Comparison of ENCODE assay signal across 13 cellular contexts in genomic region chr7:99139031-99139430, GRCh38. TPM values are rescaled to one million over a fixed set of nuclear protein-coding genes. Genes with fewer than 3 reads are reported as not detected.
DNase-seq lines count a peak whose midpoint lies in the region; ATAC-seq, FAIRE-seq and TF ChIP-seq lines count a peak whose summit lies in the region.
"Had no signal": no experiment of that assay in that cellular context is flagged by ENCODE, and none has a peak within 500 bp of the region (broad histone marks: within the 10 kb centered on the region; RNA-seq: fewer than 3 reads in every experiment).

No MANE protein-coding gene starts in this region.

- no peaks in the 10 kb centered on the region for H3K27me3 Mint-ChIP-seq in stimulated activated naive CD8-positive, alpha-beta T cell treated with anti-CD3 and anti-CD28 coated beads, Interleukin-15, Interleukin-2, amounts not matched to agents 100 ng/mL and 50 ng/mL, for 24 hours
- no peaks in the 10 kb centered on the region for H3K27me3 Mint-ChIP-seq in stimulated activated naive CD8-positive, alpha-beta T cell treated with anti-CD3 and anti-CD28 coated beads, Interleukin-15, amount 100 ng/mL, for 72 hours
- H3K27me3 Mint-ChIP-seq in brain (no peaks in the 10 kb centered on the region), nephron progenitor cell (ENCODE audit: low read depth, poor library complexity) (no peaks in the 10 kb centered on the region)
- H3K27me3 Mint-ChIP-seq in naive thymus-derived CD4-positive, alpha-beta T cell: no peaks in the 10 kb centered on the region
- H3K27me3 Mint-ChIP-seq in natural killer cell treated with Interleukin-12 subunit alpha and Interleukin-12 subunit beta and Interleukin-15 and Interleukin-18, amount 100 ng/mL, for 72 hours: no peaks in the 10 kb centered on the region
- H3K27me3 Mint-ChIP-seq: activated CD4-positive, alpha-beta T cell treated with anti-CD3 and anti-CD28 coated beads for 36 hours; T-cell had no signal

- CTCF ChIA-PET in naive thymus-derived CD4-positive, alpha-beta T cell (lab: Charles Lee): no interaction called here

- no peaks in the 10 kb centered on the region for H3K36me3 Mint-ChIP-seq in stimulated activated naive CD8-positive, alpha-beta T cell treated with anti-CD3 and anti-CD28 coated beads, Interleukin-15, Interleukin-2, amounts not matched to agents 100 ng/mL and 50 ng/mL, for 24 hours (ENCODE audit: low read depth)
- H3K36me3 Mint-ChIP-seq in brain (peaks cover 6% of the 10 kb centered on the region), nephron progenitor cell (ENCODE audit: low read depth) (peaks cover 8% of the 10 kb centered on the region)
- peaks cover 0 to 9% (median 0%) of the 10 kb centered on the region in 5 donors for H3K36me3 Mint-ChIP-seq in naive thymus-derived CD4-positive, alpha-beta T cell
- no peaks in the 10 kb centered on the region for H3K36me3 Mint-ChIP-seq in natural killer cell treated with Interleukin-12 subunit alpha and Interleukin-12 subunit beta and Interleukin-15 and Interleukin-18, amount 100 ng/mL, for 72 hours

- no peak overlapping the region for H3K27ac ChIP-seq in keratinocyte (ENCODE audit: control insufficient read depth, insufficient read depth, low read length)
- no peak overlapping the region for H3K27ac ChIP-seq in naive thymus-derived CD4-positive, alpha-beta T cell (ENCODE audit: low read depth, low read length)
- H3K27ac ChIP-seq: brain microvascular endothelial cell, upper lobe of right lung had no signal

- ATAC-seq in stimulated activated naive CD8-positive, alpha-beta T cell treated with anti-CD3 and anti-CD28 coated beads, Interleukin-15, amount 100 ng/mL, for 72 hours: no peak
- ATAC-seq in naive thymus-derived CD4-positive, alpha-beta T cell: no peak
- ATAC-seq in GM19328 (IDR thresholded peaks at IDR 0.05; ENCODE audit: unreplicated experiment): no peak
- no peak for ATAC-seq in natural killer cell treated with Interleukin-12 subunit alpha and Interleukin-12 subunit beta and Interleukin-15 and Interleukin-18, amount 100 ng/mL, for 72 hours
- ATAC-seq: activated CD4-positive, alpha-beta T cell treated with anti-CD3 and anti-CD28 coated beads for 36 hours; T-cell; upper lobe of right lung had no signal

- peaks cover 82% of the 10 kb centered on the region for H3K79me2 ChIP-seq in keratinocyte (ENCODE audit: control insufficient read depth, insufficient read depth, low read length)

- no peaks in the 10 kb centered on the region for H3K9me3 ChIP-seq in keratinocyte (ENCODE audit: control insufficient read depth, low read depth, low read length)
- no peaks in the 10 kb centered on the region for H3K9me3 ChIP-seq in naive thymus-derived CD4-positive, alpha-beta T cell (ENCODE audit: control insufficient read depth in 2 of 3, low read length in 3 of 3)
- H3K9me3 ChIP-seq: upper lobe of right lung had no signal

- H3K4me2 ChIP-seq in keratinocyte (ENCODE audit: control insufficient read depth, extremely low read depth, insufficient read depth, low read depth, low read length): peak overlapping the region; percentile 1

- DNase-seq in stimulated activated naive CD8-positive, alpha-beta T cell treated with anti-CD3 and anti-CD28 coated beads, Interleukin-15, amount 100 ng/mL, for 72 hours: no peak
- no peak for DNase-seq in keratinocyte (ENCODE audit: low read depth, low spot score)
- no peak for DNase-seq in naive thymus-derived CD4-positive, alpha-beta T cell
- DNase-seq in nephron progenitor cell: no peak
- no peak for DNase-seq in natural killer cell treated with Interleukin-12 subunit alpha and Interleukin-12 subunit beta and Interleukin-15 and Interleukin-18, amount 100 ng/mL, for 72 hours (ENCODE audit: low spot score)
- DNase-seq: activated CD4-positive, alpha-beta T cell treated with anti-CD3 and anti-CD28 coated beads for 36 hours; brain microvascular endothelial cell; T-cell; upper lobe of right lung had no signal

- POLR2A ChIA-PET in naive thymus-derived CD4-positive, alpha-beta T cell (lab: Charles Lee): interaction anchor here (0.8 kb wide), 1 partner anchor 81 kb away, joined by 3 read pairs; no protein-coding TSS in a partner anchor

- no peak overlapping the region for H3K4me3 Mint-ChIP-seq in stimulated activated naive CD8-positive, alpha-beta T cell treated with anti-CD3 and anti-CD28 coated beads, Interleukin-15, Interleukin-2, amounts not matched to agents 100 ng/mL and 50 ng/mL, for 24 hours
- H3K4me3 Mint-ChIP-seq in stimulated activated naive CD8-positive, alpha-beta T cell treated with anti-CD3 and anti-CD28 coated beads, Interleukin-15, amount 100 ng/mL, for 72 hours: no peak overlapping the region
- peak overlapping the region; percentile 19 to 82 (median 62) for H3K4me3 Mint-ChIP-seq in brain
- peak overlapping the region in 3 of 10 donors; percentile 9 to 45 (median 29) for H3K4me3 Mint-ChIP-seq in naive thymus-derived CD4-positive, alpha-beta T cell
- H3K4me3 Mint-ChIP-seq in nephron progenitor cell: no peak overlapping the region
- no peak overlapping the region for H3K4me3 Mint-ChIP-seq in natural killer cell treated with Interleukin-12 subunit alpha and Interleukin-12 subunit beta and Interleukin-15 and Interleukin-18, amount 100 ng/mL, for 72 hours
- H3K4me3 Mint-ChIP-seq: activated CD4-positive, alpha-beta T cell treated with anti-CD3 and anti-CD28 coated beads for 36 hours had no signal

- peaks cover 0 to 6% of the 10 kb centered on the region in 2 experiments for H3K36me3 ChIP-seq in keratinocyte (ENCODE audit: control insufficient read depth in 2 of 2, extremely low read depth in 1 of 2, insufficient read depth in 2 of 2, low read length in 2 of 2)
- H3K36me3 ChIP-seq in naive thymus-derived CD4-positive, alpha-beta T cell (ENCODE audit: control insufficient read depth in 2 of 3, insufficient read depth in 3 of 3, low read length in 3 of 3): no peaks in the 10 kb centered on the region
- H3K36me3 ChIP-seq: brain microvascular endothelial cell, upper lobe of right lung had no signal

- intact Hi-C loops in naive thymus-derived CD4-positive, alpha-beta T cell (cut with micrococcal nuclease): no loop called here

- H3K4me3 ChIP-seq in keratinocyte (ENCODE audit: control insufficient read depth in 2 of 3, extremely low read depth in 1 of 3, insufficient read depth in 2 of 3, low read depth in 1 of 3, low read length in 3 of 3): no peak overlapping the region
- H3K4me3 ChIP-seq in naive thymus-derived CD4-positive, alpha-beta T cell (ENCODE audit: low read length): no peak overlapping the region
- H3K4me3 ChIP-seq: upper lobe of right lung had no signal

- peaks cover 10% of the 10 kb centered on the region for H4K20me1 ChIP-seq in keratinocyte (ENCODE audit: control insufficient read depth, extremely low read depth, insufficient read depth, low read length)

- peak; percentile 83 for FAIRE-seq in keratinocyte (lab: Jason Lieb, UNC)

- no peaks in the 10 kb centered on the region for H3K9me1 ChIP-seq in keratinocyte (ENCODE audit: control insufficient read depth, extremely low read depth, insufficient read depth, low read length)

- H3K9me3 Mint-ChIP-seq in stimulated activated naive CD8-positive, alpha-beta T cell treated with anti-CD3 and anti-CD28 coated beads, Interleukin-15, Interleukin-2, amounts not matched to agents 100 ng/mL and 50 ng/mL, for 24 hours: no peaks in the 10 kb centered on the region
- no peaks in the 10 kb centered on the region for H3K9me3 Mint-ChIP-seq in stimulated activated naive CD8-positive, alpha-beta T cell treated with anti-CD3 and anti-CD28 coated beads, Interleukin-15, amount 100 ng/mL, for 72 hours
- no peaks in the 10 kb centered on the region for H3K9me3 Mint-ChIP-seq in brain
- H3K9me3 Mint-ChIP-seq in naive thymus-derived CD4-positive, alpha-beta T cell: no peaks in the 10 kb centered on the region
- H3K9me3 Mint-ChIP-seq in nephron progenitor cell: no peaks in the 10 kb centered on the region
- H3K9me3 Mint-ChIP-seq in natural killer cell treated with Interleukin-12 subunit alpha and Interleukin-12 subunit beta and Interleukin-15 and Interleukin-18, amount 100 ng/mL, for 72 hours: peaks cover 4% of the 10 kb centered on the region
- H3K9me3 Mint-ChIP-seq: activated T-helper 2 cell treated with anti-CD3 and anti-CD28 coated beads, Interferon-gamma antibody, Interleukin-2, Interleukin-4, amounts not matched to agents 10 μg/mL and 5 μg/mL and 100 μg/mL, durations not matched to agents 14 hours and 24 hours and 36 hours; T-cell had no signal

- peaks cover 68% of the 10 kb centered on the region for H3K4me1 ChIP-seq in keratinocyte (ENCODE audit: control insufficient read depth, extremely low read depth, insufficient read depth, low read length)
- H3K4me1 ChIP-seq in naive thymus-derived CD4-positive, alpha-beta T cell (ENCODE audit: control insufficient read depth in 2 of 2, insufficient read depth in 2 of 2, low read length in 2 of 2): peaks cover 5 to 14% of the 10 kb centered on the region in 2 donors

- TF ChIP-seq CTCF in brain (conservative IDR thresholded peaks at IDR 0.05) (no peak), keratinocyte (optimal IDR thresholded peaks at IDR 0.05 in 1 of 3, IDR thresholded peaks at IDR 0.05 in 1 of 3, conservative IDR thresholded peaks at IDR 0.05 in 1 of 3; ENCODE audit: extremely low read depth in 1 of 3, insufficient read depth in 2 of 3, low read length in 3 of 3) (no peak), nephron progenitor cell (IDR thresholded peaks at IDR 0.05) (no peak)

- peak overlapping the region; percentile 7 for H3K27ac Mint-ChIP-seq in stimulated activated naive CD8-positive, alpha-beta T cell treated with anti-CD3 and anti-CD28 coated beads, Interleukin-15, Interleukin-2, amounts not matched to agents 100 ng/mL and 50 ng/mL, for 24 hours
- H3K27ac Mint-ChIP-seq in stimulated activated naive CD8-positive, alpha-beta T cell treated with anti-CD3 and anti-CD28 coated beads, Interleukin-15, amount 100 ng/mL, for 72 hours: no peak overlapping the region
- peak overlapping the region in 3 of 5 experiments; percentile 1 to 35 (median 32) for H3K27ac Mint-ChIP-seq in brain
- H3K27ac Mint-ChIP-seq in naive thymus-derived CD4-positive, alpha-beta T cell: peak overlapping the region in 2 of 9 donors; percentile 32 to 52
- no peak overlapping the region for H3K27ac Mint-ChIP-seq in nephron progenitor cell
- H3K27ac Mint-ChIP-seq in natural killer cell treated with Interleukin-12 subunit alpha and Interleukin-12 subunit beta and Interleukin-15 and Interleukin-18, amount 100 ng/mL, for 72 hours: no peak overlapping the region
- H3K27ac Mint-ChIP-seq: activated CD4-positive, alpha-beta T cell treated with anti-CD3 and anti-CD28 coated beads for 36 hours; activated T-helper 2 cell treated with anti-CD3 and anti-CD28 coated beads, Interferon-gamma antibody, Interleukin-2, Interleukin-4, amounts not matched to agents 10 μg/mL and 5 μg/mL and 100 μg/mL, durations not matched to agents 14 hours and 24 hours and 36 hours had no signal

- H3K9ac ChIP-seq in keratinocyte (ENCODE audit: control insufficient read depth, extremely low read depth, insufficient read depth, low read length): no peak overlapping the region

- H3K4me1 Mint-ChIP-seq in stimulated activated naive CD8-positive, alpha-beta T cell treated with anti-CD3 and anti-CD28 coated beads, Interleukin-15, Interleukin-2, amounts not matched to agents 100 ng/mL and 50 ng/mL, for 24 hours (ENCODE audit: low read depth): peaks cover 65% of the 10 kb centered on the region
- H3K4me1 Mint-ChIP-seq in stimulated activated naive CD8-positive, alpha-beta T cell treated with anti-CD3 and anti-CD28 coated beads, Interleukin-15, amount 100 ng/mL, for 72 hours: peaks cover 67% of the 10 kb centered on the region
- H3K4me1 Mint-ChIP-seq in brain (peaks cover 71% of the 10 kb centered on the region), nephron progenitor cell (peaks cover 48% of the 10 kb centered on the region)
- H3K4me1 Mint-ChIP-seq in naive thymus-derived CD4-positive, alpha-beta T cell: peaks cover 40 to 81% (median 74%) of the 10 kb centered on the region in 7 donors
- H3K4me1 Mint-ChIP-seq in natural killer cell treated with Interleukin-12 subunit alpha and Interleukin-12 subunit beta and Interleukin-15 and Interleukin-18, amount 100 ng/mL, for 72 hours (ENCODE audit: low read depth in 2 of 2): peaks cover 43 to 50% of the 10 kb centered on the region in 2 donors

- H3K27me3 ChIP-seq in keratinocyte (ENCODE audit: control insufficient read depth, extremely low read depth, insufficient read depth, low read length): no peaks in the 10 kb centered on the region
- no peaks in the 10 kb centered on the region for H3K27me3 ChIP-seq in naive thymus-derived CD4-positive, alpha-beta T cell (ENCODE audit: control insufficient read depth in 2 of 2, insufficient read depth in 2 of 2, low read length in 2 of 2)
- H3K27me3 ChIP-seq: brain microvascular endothelial cell, upper lobe of right lung had no signal

- H2AFZ ChIP-seq in keratinocyte (ENCODE audit: control insufficient read depth, low read length): no peak overlapping the region

- dilution Hi-C loops in keratinocyte (cut with MboI; ENCODE audit: extremely low pct_ligation_motif_present, low sequenced_read_pairs): no loop called here

RNA-seq across cellular contexts. Expression of gene SMURF1, which starts 4.9 kb away (rescaled TPM):
- polyA plus RNA-seq in brain (ENCODE audit: insufficient read depth, low read depth, low replicate concordance) (12.1 TPM), keratinocyte (20.7 to 32.3 TPM (median 22.2 TPM) in 3 replicates)
- 47.9 TPM for polyA plus RNA-seq in keratinocyte (2011; ENCODE audit: low read depth)
- polyA plus RNA-seq in keratinocyte (2011; cell fraction: cytosol; rRNA removed): 20.3 and 25.4 TPM in 2 replicates
- 50.8 and 56.0 TPM in 2 replicates for polyA plus RNA-seq in keratinocyte (2011; cell fraction: nucleus; rRNA removed)
- 26.2 and 27.9 TPM in 2 replicates for polyA plus RNA-seq in keratinocyte (2012; ENCODE audit: low replicate concordance)
- 20.0 to 37.9 TPM (median 28.4 TPM) in 3 replicates for polyA minus RNA-seq in keratinocyte
- polyA minus RNA-seq in keratinocyte (2011; cell fraction: cytosol; rRNA and poly(A)+ RNA removed): 15.5 TPM
- polyA minus RNA-seq in keratinocyte (2011; cell fraction: nucleus; rRNA and poly(A)+ RNA removed): 26.2 and 54.6 TPM in 2 replicates
- total RNA-seq in naive thymus-derived CD4-positive, alpha-beta T cell: 10 to 100 TPM; 14.6 to 26.4 (median 20.8) TPM
- polyA plus RNA-seq in naive thymus-derived CD4-positive, alpha-beta T cell: 1 to 10 TPM; 1.3 to 2.4 TPM
- total RNA-seq in natural killer cell treated with Interleukin-12 subunit alpha and Interleukin-12 subunit beta and Interleukin-15 and Interleukin-18, amount 100 ng/mL, for 72 hours: 10 to 100 TPM; 19.9 to 27.1 TPM

Comparison
In these comparisons a context has a peak if more than half of its experiments do, and no peak if none do; other contexts are left out.
1. H3K27ac Mint-ChIP-seq: peak in stimulated activated naive CD8-positive, alpha-beta T cell treated with anti-CD3 and anti-CD28 coated beads, Interleukin-15, Interleukin-2, amounts not matched to agents 100 ng/mL and 50 ng/mL, for 24 hours (single experiment) and brain (3 of 5); none in stimulated activated naive CD8-positive, alpha-beta T cell treated with anti-CD3 and anti-CD28 coated beads, Interleukin-15, amount 100 ng/mL, for 72 hours (0 of 2), nephron progenitor cell (single experiment) and natural killer cell treated with Interleukin-12 subunit alpha and Interleukin-12 subunit beta and Interleukin-15 and Interleukin-18, amount 100 ng/mL, for 72 hours (0 of 2).
2. H3K4me3 Mint-ChIP-seq: peak in brain (5 of 5); none in stimulated activated naive CD8-positive, alpha-beta T cell treated with anti-CD3 and anti-CD28 coated beads, Interleukin-15, Interleukin-2, amounts not matched to agents 100 ng/mL and 50 ng/mL, for 24 hours (single experiment), stimulated activated naive CD8-positive, alpha-beta T cell treated with anti-CD3 and anti-CD28 coated beads, Interleukin-15, amount 100 ng/mL, for 72 hours (0 of 2), nephron progenitor cell (single experiment) and natural killer cell treated with Interleukin-12 subunit alpha and Interleukin-12 subunit beta and Interleukin-15 and Interleukin-18, amount 100 ng/mL, for 72 hours (single experiment).